Comparison of ENCODE assay signal across 17 cellular contexts in genomic region chr16:71474864-71475263, GRCh38. TPM values are rescaled to one million over a fixed set of nuclear protein-coding genes. Genes with fewer than 3 reads are reported as not detected.
A peak's percentile ranks its signal among the peaks of the same experiment; 100 is the strongest.
DNase-seq lines count a peak whose midpoint lies in the region; ATAC-seq and TF ChIP-seq lines count a peak whose summit lies in the region.
"Had no signal": no experiment of that assay in that cellular context is flagged by ENCODE, and none has a peak within 500 bp of the region (broad histone marks: within the 10 kb centered on the region; RNA-seq: fewer than 3 reads in every experiment).

No MANE protein-coding gene starts in this region.

- DNase-seq in 8988T (peak; percentile 28), HPDE6-E6E7 (ENCODE audit: extremely low spot score) (peak; percentile 87), adipocyte (ENCODE audit: low read depth) (peak; percentile 67), fibroblast of the conjunctiva (ENCODE audit: low read depth) (peak; percentile 43), NCI-H1694 (lab: John Stamatoyannopoulos, UW) (no peak), BE2C (no peak)
- DNase-seq: activated CD4-positive, alpha-beta T cell treated with anti-CD3 and anti-CD28 coated beads for 1 hour; activated T-cell treated with anti-CD3 and anti-CD28 coated beads, Interleukin-2, amount 50 U/mL, for 1 hour; DND-41; kidney; NCI-H524; nephron progenitor cell had no signal

- H3K4me3 ChIP-seq in adipocyte (ENCODE audit: low read length): no peak overlapping the region
- no peak overlapping the region for H3K4me3 ChIP-seq in BE2C (ENCODE audit: low read depth, low read length)
- H3K4me3 ChIP-seq: cardiac muscle cell, esophagus muscularis mucosa had no signal

- H3K36me3 ChIP-seq in adipocyte (ENCODE audit: control insufficient read depth, insufficient read depth, low read length, severe bottlenecking) (peaks cover 33% of the 10 kb centered on the region), BE2C (no peaks in the 10 kb centered on the region)

- H3K27me3 ChIP-seq in adipocyte (replicated peaks; ENCODE audit: control insufficient read depth, insufficient read depth, low read length): no peaks in the 10 kb centered on the region
- no peaks in the 10 kb centered on the region for H3K27me3 ChIP-seq in BE2C
- H3K27me3 ChIP-seq: cardiac muscle cell, esophagus muscularis mucosa had no signal

- ATAC-seq in GM21717 (IDR thresholded peaks at IDR 0.05; ENCODE audit: unreplicated experiment) (no peak), HG03139 (IDR thresholded peaks at IDR 0.05; ENCODE audit: unreplicated experiment) (no peak)

- H3K9me3 ChIP-seq in adipocyte (ENCODE audit: control insufficient read depth, low read length) (no peaks in the 10 kb centered on the region), BE2C (no peaks in the 10 kb centered on the region)
- H3K9me3 ChIP-seq: esophagus muscularis mucosa had no signal

- TF ChIP-seq CTCF in BE2C (IDR thresholded peaks at IDR 0.05; ENCODE audit: low read depth, low read length): no peak

- H3K9ac ChIP-seq in adipocyte (ENCODE audit: low read length): no peak overlapping the region

- H3K4me1 ChIP-seq in adipocyte (ENCODE audit: control insufficient read depth, insufficient read depth, low read length): peaks cover 16% of the 10 kb centered on the region
- H3K4me1 ChIP-seq in BE2C: no peaks in the 10 kb centered on the region
- H3K4me1 ChIP-seq: esophagus muscularis mucosa had no signal

RNA-seq across cellular contexts. Expression of gene ZNF23, which starts 12.8 kb away (rescaled TPM):
- 19.3 TPM for polyA plus RNA-seq in BE2C (2012; ENCODE audit: insufficient read depth, insufficient read length, low read depth)

RNA-seq across cellular contexts. Expression of gene ZNF19, which starts 14.3 kb away (rescaled TPM):
- 3.4 TPM for polyA plus RNA-seq in BE2C (2012; ENCODE audit: insufficient read depth, insufficient read length, low read depth)

RNA-seq across cellular contexts. Expression of gene TLE7, which starts 33.0 kb away (rescaled TPM):
- not detected for polyA plus RNA-seq in BE2C (2012; ENCODE audit: insufficient read depth, insufficient read length, low read depth)
- polyA plus RNA-seq: cardiac muscle cell, thymus had no signal

RNA-seq across cellular contexts. Expression of gene CHST4, which starts 51.4 kb away (rescaled TPM):
- polyA plus RNA-seq in BE2C (2012; ENCODE audit: insufficient read depth, insufficient read length, low read depth): not detected
- polyA plus RNA-seq: cardiac muscle cell had no signal

Comparison
In these comparisons a context has a peak if more than half of its experiments do, and no peak if none do; other contexts are left out.
1. DNase-seq: peak in 8988T (single experiment), HPDE6-E6E7 (single experiment), adipocyte (single experiment) and fibroblast of the conjunctiva (single experiment); none in NCI-H1694 (single experiment) and BE2C (single experiment).